8 cellular contexts compared by ENCODE assay signal in genomic region chr6:117906905-117907599, GRCh38. TPM values are rescaled to one million over a fixed set of nuclear protein-coding genes. Genes with fewer than 3 reads are reported as not detected.
A peak's percentile ranks its signal among the peaks of the same experiment; 100 is the strongest.
DNase-seq lines count a peak whose midpoint lies in the region; ATAC-seq and TF ChIP-seq lines count a peak whose summit lies in the region.

SLC35F1 (plus strand) TSS chr6:117907264.

- H3K27ac ChIP-seq in lung (ENCODE audit: low read depth in 1 of 2, low read length in 1 of 2): no peak within 1 kb of the TSS

- DNase-seq in EH (ENCODE audit: low read depth) (peak; percentile 18), GM20000 (ENCODE audit: low spot score) (peak; percentile 78), HK-2 (ENCODE audit: unreplicated experiment) (peak; percentile 20), ecto neural progenitor cell (ENCODE audit: low spot score) (peak; percentile 86), lung (ENCODE audit: low spot score) (peak; percentile 32), GM19238 (ENCODE audit: insufficient read length, low spot score) (no peak)
- peak; percentile 21 for DNase-seq in T-helper 2 cell treated with Interferon-gamma antibody and Interleukin-4, amounts not matched to agents 5 μg/mL and 100 μg/mL, for 36 hours (ENCODE audit: low spot score)
- DNase-seq in stimulated activated naive CD8-positive, alpha-beta T cell treated with anti-CD3 and anti-CD28 coated beads, Interleukin-15, Interleukin-2, amounts not matched to agents 100 U/mL and 50 U/mL, for 24 hours: peak; percentile 62

- peak within 1 kb of the TSS; percentile 70 for H3K4me3 Mint-ChIP-seq in T-helper 2 cell treated with Interferon-gamma antibody and Interleukin-4, amounts not matched to agents 5 μg/mL and 100 μg/mL, for 36 hours

- no peak within 1 kb of the TSS for H3K27ac Mint-ChIP-seq in T-helper 2 cell treated with Interferon-gamma antibody and Interleukin-4, amounts not matched to agents 5 μg/mL and 100 μg/mL, for 36 hours

- no peaks in the 10 kb centered on the region for H3K36me3 ChIP-seq in lung (ENCODE audit: control insufficient read depth in 2 of 2, insufficient read depth in 2 of 2, low read length in 2 of 2)

- H3K4me3 ChIP-seq in lung: peak within 1 kb of the TSS; percentile 36

- TF ChIP-seq CTCF in GM20000 (IDR thresholded peaks at IDR 0.05; ENCODE audit: extremely low read depth, missing control alignments): peak; percentile 55
- TF ChIP-seq CTCF in lung (IDR thresholded peaks at IDR 0.05; ENCODE audit: control extremely low read depth, extremely low read depth): no peak

- peaks cover 3% of the 10 kb centered on the region for H3K4me1 Mint-ChIP-seq in T-helper 2 cell treated with Interferon-gamma antibody and Interleukin-4, amounts not matched to agents 5 μg/mL and 100 μg/mL, for 36 hours (ENCODE audit: low read depth)

- H3K27me3 Mint-ChIP-seq in T-helper 2 cell treated with Interferon-gamma antibody and Interleukin-4, amounts not matched to agents 5 μg/mL and 100 μg/mL, for 36 hours (ENCODE audit: low read depth): peaks cover 54% of the 10 kb centered on the region

- peaks cover 0 to 1% of the 10 kb centered on the region in 2 donors for H3K9me3 ChIP-seq in lung (ENCODE audit: control insufficient read depth in 2 of 2, insufficient read depth in 1 of 2, low read length in 1 of 2)

- no peaks in the 10 kb centered on the region for H3K36me3 Mint-ChIP-seq in T-helper 2 cell treated with Interferon-gamma antibody and Interleukin-4, amounts not matched to agents 5 μg/mL and 100 μg/mL, for 36 hours (ENCODE audit: low read depth)

- peaks cover 7% of the 10 kb centered on the region for H3K27me3 ChIP-seq in lung (ENCODE audit: control insufficient read depth, insufficient read depth)

- H3K4me1 ChIP-seq in lung (ENCODE audit: control insufficient read depth in 2 of 2, insufficient read depth in 2 of 2, low read length in 2 of 2): peaks cover 0 to 13% of the 10 kb centered on the region in 2 donors

- 0 to 2% methylated on average over 44 to 88 of the region's 88 CpGs for WGBS in lung, 2 donors

- peak; percentile 61 for ATAC-seq in lung (ENCODE audit: insufficient read depth, low FRiP score)
- peak; percentile 71 for ATAC-seq in stimulated activated naive CD8-positive, alpha-beta T cell treated with anti-CD3 and anti-CD28 coated beads, Interleukin-15, Interleukin-2, amounts not matched to agents 100 U/mL and 50 U/mL, for 24 hours

- no peaks in the 10 kb centered on the region for H3K9me3 Mint-ChIP-seq in T-helper 2 cell treated with Interferon-gamma antibody and Interleukin-4, amounts not matched to agents 5 μg/mL and 100 μg/mL, for 36 hours

RNA-seq across cellular contexts. Expression of gene SLC35F1, which starts in this region (rescaled TPM):
- 1 to 10 TPM in 1 of 2 donors, under 1 TPM in 1; 0.09 to 5.7 TPM for total RNA-seq in lung
- under 1 TPM; 0.04 to 0.06 TPM for polyA plus RNA-seq in lung
